In the genomic region with DNA sequence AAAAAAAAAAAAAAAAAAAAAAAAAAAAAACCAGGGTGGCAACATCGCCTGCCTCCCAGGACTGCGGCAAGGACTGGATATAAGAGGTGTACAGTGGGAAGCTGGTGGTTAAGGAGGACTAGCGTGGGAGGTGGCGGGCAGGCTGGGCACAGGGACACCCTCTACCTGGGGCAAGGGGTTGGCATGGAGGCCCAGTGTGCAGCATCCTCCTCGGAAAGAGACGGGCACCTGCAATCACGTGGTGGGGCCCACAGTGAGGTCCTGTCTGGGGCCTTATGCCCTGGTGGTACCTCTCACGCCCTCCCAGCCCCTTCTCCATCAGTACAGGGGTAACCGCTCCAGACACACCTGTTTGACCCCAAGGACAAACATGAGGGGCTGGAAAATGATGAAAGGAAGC, we compare ENCODE assay signal across 18 cellular contexts. TPM values are rescaled to one million over a fixed set of nuclear protein-coding genes. Genes with fewer than 3 reads are reported as not detected.
DNase-seq lines count a peak whose midpoint lies in the region; ATAC-seq, FAIRE-seq and TF ChIP-seq lines count a peak whose summit lies in the region.
"Had no signal": no experiment of that assay in that cellular context is flagged by ENCODE, and none has a peak within 500 bp of the region (broad histone marks: within the 10 kb centered on the region; RNA-seq: fewer than 3 reads in every experiment).

No MANE protein-coding gene starts in this region.

- no peaks in the 10 kb centered on the region for H4K20me1 ChIP-seq in HepG2 (ENCODE audit: insufficient read depth, low read length)
- no peaks in the 10 kb centered on the region for H4K20me1 ChIP-seq in OCI-LY7 (ENCODE audit: insufficient read depth, low read length)

- BruUV-seq in HepG2 (replicated peaks; lab: Mats Ljungman, UMichigan) = no TSS peak
- no TSS peak for BruUV-seq in OCI-LY7 (replicated peaks; lab: Mats Ljungman, UMichigan)

- 92% methylated on average over 9 of the region's 9 CpGs for WGBS in liver
- WGBS in HepG2 (ENCODE audit: low lambda C conversion rate) = 19% methylated on average over 5 of the region's 9 CpGs
- 94% methylated on average over 9 of the region's 9 CpGs for WGBS in right cardiac atrium
- WGBS in psoas muscle, 3 donors = 82 to 88% (median 86%) methylated on average over 9 of the region's 9 CpGs

- intact Hi-C loops in HepG2 (cut with micrococcal nuclease; ENCODE audit: unreplicated experiment) (no loop called here), right cardiac atrium (cut with DNase I) (no loop called here), psoas muscle (cut with DNase I) (no loop called here), vagina (cut with DNase I) (no loop called here), OCI-LY7 (cut with micrococcal nuclease; ENCODE audit: unreplicated experiment) (no loop called here)

- no peak for TF ChIP-seq RAD21 in liver (IDR thresholded peaks at IDR 0.05)
- no peak for TF ChIP-seq RAD21 in HepG2 (CRISPR knock-in tag; IDR thresholded peaks at IDR 0.05)

- ATAC-seq in HepG2 (no peak), right cardiac atrium (no peak), psoas muscle (no peak), HG03469 (IDR thresholded peaks at IDR 0.05; ENCODE audit: unreplicated experiment) (no peak)
- ATAC-seq: activated T-cell treated with anti-CD3 and anti-CD28 coated beads, Interleukin-2, amount 50 U/mL, for 72 hours; GM23338; natural killer cell had no signal

- TF ChIP-seq POLR2A in HepG2 (IDR thresholded peaks at IDR 0.05; ENCODE audit: insufficient read depth in 1 of 2, low read depth in 2 of 2, low read length in 2 of 2) (no peak), vagina (IDR thresholded peaks at IDR 0.05) (no peak)

- POLR2A ChIA-PET in HepG2 (lab: Yijun Ruan, JAX) (no interaction called here), OCI-LY7 (lab: Charles Lee) (interaction anchor here (0.6 kb wide), 1 partner anchor 340 kb away, joined by 4 read pairs; no protein-coding TSS in a partner anchor)

- TF ChIP-seq CTCF in liver (IDR thresholded peaks at IDR 0.05; ENCODE audit: low read depth, low read length, missing input control) (no peak), HepG2 (CRISPR knock-in tag; IDR thresholded peaks at IDR 0.05) (no peak), psoas muscle (IDR thresholded peaks at IDR 0.05) (no peak), vagina (IDR thresholded peaks at IDR 0.05) (no peak), OCI-LY7 (conservative IDR thresholded peaks at IDR 0.05; ENCODE audit: low read length) (no peak)

- H3K9me3 ChIP-seq in liver (ENCODE audit: control insufficient read depth in 4 of 4, low read length in 3 of 4) (no peaks in the 10 kb centered on the region), HepG2 (ENCODE audit: low read length) (no peaks in the 10 kb centered on the region), right cardiac atrium (ENCODE audit: control insufficient read depth, low read length) (no peaks in the 10 kb centered on the region), psoas muscle (no peaks in the 10 kb centered on the region), vagina (no peaks in the 10 kb centered on the region), OCI-LY7 (ENCODE audit: low read length) (no peaks in the 10 kb centered on the region)
- H3K9me3 ChIP-seq: MG63 had no signal

- no peak overlapping the region for H3K4me3 ChIP-seq in liver (ENCODE audit: low read depth in 1 of 3, low read length in 3 of 3)
- no peak overlapping the region for H3K4me3 ChIP-seq in HepG2 (replicated peaks in 1 of 3; ENCODE audit: insufficient read depth in 1 of 3, low read depth in 2 of 3, low read length in 3 of 3)
- H3K4me3 ChIP-seq in right cardiac atrium (ENCODE audit: low read length) = no peak overlapping the region
- H3K4me3 ChIP-seq in psoas muscle = no peak overlapping the region
- H3K4me3 ChIP-seq in vagina = no peak overlapping the region
- no peak overlapping the region for H3K4me3 ChIP-seq in OCI-LY7 (ENCODE audit: low read depth, low read length, poor library complexity, severe bottlenecking)
- H3K4me3 ChIP-seq: GM23338, MG63 had no signal

- H3K4me2 ChIP-seq in HepG2 (ENCODE audit: low read depth, low read length) = no peak overlapping the region
- no peak overlapping the region for H3K4me2 ChIP-seq in OCI-LY7 (ENCODE audit: low read length)

- H3K27ac ChIP-seq in liver (ENCODE audit: low read depth in 1 of 2, low read length in 2 of 2) (peak overlapping the region; percentile 10 to 69), HepG2 (ENCODE audit: extremely low read length, insufficient read depth, low read length) (no peak overlapping the region), right cardiac atrium (ENCODE audit: low read length) (peak overlapping the region; percentile 71), psoas muscle (peak overlapping the region; percentile 30), vagina (peak overlapping the region; percentile 59), OCI-LY7 (ENCODE audit: low read depth, low read length, poor library complexity, severe bottlenecking) (no peak overlapping the region)

- no peak overlapping the region for H2AFZ ChIP-seq in HepG2 (ENCODE audit: low read length)
- no peak overlapping the region for H2AFZ ChIP-seq in OCI-LY7 (ENCODE audit: low read length)
- H2AFZ ChIP-seq: GM23338 had no signal

- TF ChIP-seq EP300 in HepG2 (IDR thresholded peaks at IDR 0.05; ENCODE audit: low read depth in 2 of 2, low read length in 2 of 2) = no peak
- no peak for TF ChIP-seq EP300 in HepG2 (CRISPR knock-in tag; IDR thresholded peaks at IDR 0.05; ENCODE audit: borderline replicate concordance)

- no peaks in the 10 kb centered on the region for H3K36me3 ChIP-seq in liver (ENCODE audit: control insufficient read depth in 4 of 4, insufficient read depth in 3 of 4, low read depth in 1 of 4, low read length in 3 of 4)
- no peaks in the 10 kb centered on the region for H3K36me3 ChIP-seq in HepG2 (replicated peaks in 1 of 2; ENCODE audit: control insufficient read depth in 1 of 2, insufficient read depth in 2 of 2, low read length in 2 of 2)
- H3K36me3 ChIP-seq in psoas muscle (ENCODE audit: insufficient read depth in 1 of 2, low read depth in 1 of 2) = no peaks in the 10 kb centered on the region
- no peaks in the 10 kb centered on the region for H3K36me3 ChIP-seq in vagina
- no peaks in the 10 kb centered on the region for H3K36me3 ChIP-seq in OCI-LY7 (ENCODE audit: insufficient read depth, low read length)

- no peaks in the 10 kb centered on the region for H3K27me3 ChIP-seq in liver (ENCODE audit: control insufficient read depth in 4 of 4, insufficient read depth in 4 of 4, low read length in 3 of 4)
- peaks cover 9 to 40% of the 10 kb centered on the region in 2 experiments; a peak in 4 of 5 replicates for H3K27me3 ChIP-seq in HepG2 (ENCODE audit: control insufficient read depth in 1 of 2, insufficient read depth in 2 of 2, low read length in 2 of 2)
- no peaks in the 10 kb centered on the region for H3K27me3 ChIP-seq in right cardiac atrium (ENCODE audit: control insufficient read depth, insufficient read depth)
- peaks cover 0 to 24% (median 9%) of the 10 kb centered on the region in 3 donors for H3K27me3 ChIP-seq in psoas muscle (ENCODE audit: insufficient read depth in 3 of 3, low read length in 2 of 3)
- no peaks in the 10 kb centered on the region for H3K27me3 ChIP-seq in vagina
- H3K27me3 ChIP-seq: MG63 had no signal

- in situ Hi-C loops in HepG2 (cut with HindIII; ENCODE audit: extremely low pct_ligation_motif_present, low pct_unique_long_range_greater_than_20kb) = no loop called here

- CTCF ChIA-PET in HepG2 (lab: Yijun Ruan, JAX; ENCODE audit: low intra/inter-chr PET ratio, low total read pairs) (no interaction called here), OCI-LY7 (lab: Charles Lee; ENCODE audit: unreplicated experiment) (no interaction called here)

- DNase-seq in HepG2 (ENCODE audit: low spot score) (no peak), right cardiac atrium (no peak), psoas muscle (no peak), vagina (ENCODE audit: extremely low spot score in 2 of 2) (peak in 1 of 2 donors; percentile 76), OCI-LY7 (ENCODE audit: low spot score) (no peak), cortex of kidney (lab: John Stamatoyannopoulos, UW) (no peak)
- DNase-seq: activated CD4-positive, alpha-beta T cell treated with anti-CD3 and anti-CD28 coated beads, Interleukin-2, amount 50 U/mL, for 48 hours; activated naive CD8-positive, alpha-beta T cell treated with anti-CD3 and anti-CD28 coated beads for 36 hours; activated T-cell treated with anti-CD3 and anti-CD28 coated beads, Interleukin-2, amount 50 U/mL, for 72 hours; MG63; natural killer cell; NCI-H524 treated with DMSO at 0.1 percent for 48 hours; stimulated activated CD4-positive, alpha-beta T cell treated with anti-CD3 and anti-CD28 coated beads, Interleukin-4, amount 100 ng/mL, for 1 hour; stimulated activated CD8-positive, alpha-beta memory T cell treated with anti-CD3 and anti-CD28 coated beads, Interleukin-4, amount 100 ng/mL, for 48 hours; SW 1271 had no signal

- no peaks in the 10 kb centered on the region for H3K79me2 ChIP-seq in HepG2 (ENCODE audit: insufficient read depth, low read length)
- no peaks in the 10 kb centered on the region for H3K79me2 ChIP-seq in OCI-LY7 (ENCODE audit: insufficient read depth, low read depth, low read length)

- H3K9ac ChIP-seq in liver (ENCODE audit: low read depth in 1 of 2, low read length in 2 of 2) (no peak overlapping the region), HepG2 (ENCODE audit: insufficient read depth, low read depth, low read length) (no peak overlapping the region)

- no peak for FAIRE-seq in HepG2 (lab: Jason Lieb, UNC)

- H3K9me2 ChIP-seq in OCI-LY7 (ENCODE audit: insufficient read depth, low read length) = no peaks in the 10 kb centered on the region

- H3K4me1 ChIP-seq in liver (ENCODE audit: control insufficient read depth in 4 of 4, insufficient read depth in 4 of 4, low read length in 3 of 4) = peaks cover 0 to 3% (median 0%) of the 10 kb centered on the region in 4 donors
- H3K4me1 ChIP-seq in HepG2 (ENCODE audit: insufficient read depth, low read length) = no peaks in the 10 kb centered on the region
- H3K4me1 ChIP-seq in right cardiac atrium (ENCODE audit: control insufficient read depth, insufficient read depth, low read length) = peaks cover 14% of the 10 kb centered on the region
- H3K4me1 ChIP-seq in psoas muscle = peaks cover 15% of the 10 kb centered on the region
- H3K4me1 ChIP-seq in vagina = peaks cover 79% of the 10 kb centered on the region
- H3K4me1 ChIP-seq in OCI-LY7 (ENCODE audit: insufficient read depth, low read length, poor library complexity, severe bottlenecking) = no peaks in the 10 kb centered on the region

RNA-seq across cellular contexts. Expression of a gene that starts 27.9 kb away (rescaled TPM):
- total RNA-seq in liver (10 to 100 TPM; 19.1 to 21.5 TPM), HepG2 (2016; rRNA removed; fragmentation: Illumina TruSeq; extraction: Trizol) (not detected in 2 replicates), right cardiac atrium (10 to 100 TPM; 13.7 to 40.7 (median 22.2) TPM), psoas muscle (10 to 100 TPM in 3 of 4 donors, 1 to 10 TPM in 1; 8.5 to 15.4 (median 12.6) TPM), vagina (33.6 TPM), OCI-LY7 (2022) (not detected in 2 replicates)
- polyA plus RNA-seq in liver (10 to 100 TPM in 1 of 2 donors, 1 to 10 TPM in 1; 4.2 to 14.7 TPM), HepG2 (2011; rRNA removed) (not detected in 2 replicates), right cardiac atrium (7.6 TPM), psoas muscle (1 to 10 TPM; 4.1 to 9.4 (median 4.8) TPM)
- not detected in 2 replicates for total RNA-seq in HepG2 (2016; cell fraction: cytosol; rRNA removed; fragmentation: Illumina TruSeq; extraction: Trizol; ENCODE audit: low read depth)
- not detected in 2 replicates for total RNA-seq in HepG2 (2016; cell fraction: insoluble cytoplasmic fraction; rRNA removed; fragmentation: Illumina TruSeq; extraction: Trizol)
- not detected in 2 replicates for total RNA-seq in HepG2 (2016; cell fraction: membrane; rRNA removed; fragmentation: Illumina TruSeq; extraction: Trizol)
- not detected in 2 replicates for total RNA-seq in HepG2 (2016; cell fraction: nucleus; rRNA removed; fragmentation: Illumina TruSeq; extraction: Trizol)
- polyA plus RNA-seq in HepG2 (2011; cell fraction: cytosol; rRNA removed) = 0.04 TPM in 1 of 2 replicates, not detected in the other
- not detected in 2 replicates for polyA plus RNA-seq in HepG2 (2011; cell fraction: nucleus; rRNA removed)
- polyA plus RNA-seq in HepG2 (2012) = not detected in 2 replicates
- not detected in 2 replicates for polyA plus RNA-seq in HepG2 (2016; cell fraction: cytosol; fragmentation: Illumina TruSeq; extraction: Trizol; ENCODE audit: low read depth)
- polyA plus RNA-seq in HepG2 (2016; cell fraction: insoluble cytoplasmic fraction; fragmentation: Illumina TruSeq; extraction: Trizol; ENCODE audit: low read depth) = not detected in 2 replicates
- not detected in 2 replicates for polyA plus RNA-seq in HepG2 (2016; cell fraction: membrane; fragmentation: Illumina TruSeq; extraction: Trizol; ENCODE audit: low read depth)
- not detected in 2 replicates for polyA plus RNA-seq in HepG2 (2016; cell fraction: nucleus; fragmentation: Illumina TruSeq; extraction: Trizol; ENCODE audit: insufficient read depth, low read depth)
- polyA minus RNA-seq in HepG2 (2011; rRNA and poly(A)+ RNA removed; ENCODE audit: low replicate concordance) = 8.0 TPM in 1 of 2 replicates, not detected in the other
- polyA minus RNA-seq in HepG2 (2011; cell fraction: cytosol; rRNA and poly(A)+ RNA removed) = 0.53 TPM in 1 of 2 replicates, not detected in the other
- 0.26 TPM in 1 of 2 replicates, not detected in the other for polyA minus RNA-seq in HepG2 (2011; cell fraction: nucleus; rRNA and poly(A)+ RNA removed)
- total RNA-seq in OCI-LY7 (2014; rRNA removed; shearing (Covaris generic)) = not detected in 2 replicates

Comparison
In these comparisons a context has a peak if more than half of its experiments do, and no peak if none do; other contexts are left out.
1. H3K27ac ChIP-seq: peak in liver (2 of 2), right cardiac atrium (single experiment), psoas muscle (single experiment) and vagina (single experiment); none in HepG2 (single experiment) and OCI-LY7 (single experiment).
2. RNA of a gene that starts 27.9 kb away (total RNA-seq): 33.6 TPM in vagina (single experiment), 13.7 to 40.7 TPM in right cardiac atrium, 19.1 to 21.5 TPM in liver and 8.5 to 15.4 TPM in psoas muscle; not detected in OCI-LY7 and not detected in HepG2; every median in the first group is over 4 times any median in the second.